In the genomic region with DNA sequence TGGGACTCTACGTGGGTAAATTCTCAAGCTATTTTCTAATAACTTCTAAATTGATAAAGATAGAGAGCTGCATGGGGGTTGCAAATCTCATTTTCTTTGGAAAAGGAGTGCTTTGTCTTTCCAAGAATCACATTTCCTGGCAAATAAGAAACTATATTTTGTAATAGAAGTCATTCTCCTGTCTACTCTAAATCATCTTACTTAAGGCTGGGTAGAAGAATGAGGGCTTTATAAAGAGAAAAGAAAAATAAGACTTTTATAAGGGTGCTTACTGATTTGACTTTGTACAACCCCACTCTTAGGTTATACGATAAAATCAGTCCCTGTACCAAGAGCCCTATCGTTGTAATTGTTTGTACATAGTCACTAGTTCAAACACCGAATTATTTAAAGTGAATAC, we compare ENCODE assay signal across 1 cellular context.
TF ChIP-seq lines count a peak whose summit lies in the region.

No MANE protein-coding gene starts in this region.

TF ChIP-seq in IMR-90, 13 proteins besides CTCF, POLR2A, EP300 and RAD21 (continued from another document):
- TF ChIP-seq, protein P1, sequence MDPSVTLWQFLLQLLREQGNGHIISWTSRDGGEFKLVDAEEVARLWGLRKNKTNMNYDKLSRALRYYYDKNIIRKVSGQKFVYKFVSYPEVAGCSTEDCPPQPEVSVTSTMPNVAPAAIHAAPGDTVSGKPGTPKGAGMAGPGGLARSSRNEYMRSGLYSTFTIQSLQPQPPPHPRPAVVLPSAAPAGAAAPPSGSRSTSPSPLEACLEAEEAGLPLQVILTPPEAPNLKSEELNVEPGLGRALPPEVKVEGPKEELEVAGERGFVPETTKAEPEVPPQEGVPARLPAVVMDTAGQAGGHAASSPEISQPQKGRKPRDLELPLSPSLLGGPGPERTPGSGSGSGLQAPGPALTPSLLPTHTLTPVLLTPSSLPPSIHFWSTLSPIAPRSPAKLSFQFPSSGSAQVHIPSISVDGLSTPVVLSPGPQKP (IDR thresholded peaks at IDR 0.05; ENCODE audit: borderline replicate concordance, low read depth, low read length): no peak
- no peak for TF ChIP-seq CHD1 (IDR thresholded peaks at IDR 0.05; ENCODE audit: low read depth, low read length)
- no peak for TF ChIP-seq NFE2L2 (IDR thresholded peaks at IDR 0.05; ENCODE audit: low read depth, low read length)
- TF ChIP-seq CEBPB (IDR thresholded peaks at IDR 0.05; ENCODE audit: low read depth, low read length): no peak
- no peak for TF ChIP-seq BHLHE40 (IDR thresholded peaks at IDR 0.05; ENCODE audit: low read depth, low read length)
- TF ChIP-seq FOS (IDR thresholded peaks at IDR 0.05; ENCODE audit: low read depth, low read length): no peak
